In the genomic region with DNA sequence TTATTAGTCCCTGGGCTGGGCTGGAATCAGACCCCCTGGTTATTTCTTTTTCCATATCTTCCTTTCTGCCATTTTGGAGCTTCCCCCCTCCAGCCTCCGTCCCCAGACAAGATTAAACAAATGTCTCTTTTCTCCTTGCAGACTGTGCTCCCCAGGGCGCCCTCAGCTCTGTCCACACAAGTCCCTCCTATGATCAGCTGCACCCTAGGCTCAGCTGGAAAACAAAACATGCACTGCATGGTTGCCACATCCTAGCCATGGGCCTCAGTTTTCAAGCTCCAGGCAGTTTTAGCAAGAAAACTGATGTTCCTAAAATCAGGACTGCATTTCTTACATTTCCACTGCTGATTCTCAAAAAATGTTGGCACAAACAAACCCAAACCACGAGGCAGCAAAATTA, we compare ENCODE assay signal across 22 cellular contexts.
"Had no signal": no experiment of that assay in that cellular context is flagged by ENCODE, and none has a peak within 500 bp of the region (broad histone marks: within the 10 kb centered on the region; RNA-seq: fewer than 3 reads in every experiment).

No MANE protein-coding gene starts in this region.

- H3K4me1 ChIP-seq: colonic mucosa, heart left ventricle, right atrium auricular region, testis, vagina had no signal

- H3K27ac ChIP-seq: colonic mucosa, heart left ventricle, right atrium auricular region, testis, tibial nerve, upper lobe of right lung, vagina had no signal

- H3K36me3 Mint-ChIP-seq: naive thymus-derived CD4-positive, alpha-beta T cell; stimulated activated memory B cell treated with anti-CD40 and anti-IgM and Interleukin-4, amounts not matched to agents 10 μg/mL and 1 μg/mL and 100 μg/mL, for 72 hours had no signal

- H3K4me3 Mint-ChIP-seq: endodermal cell; naive thymus-derived CD4-positive, alpha-beta T cell; stimulated activated memory B cell treated with anti-CD40 and anti-IgM and Interleukin-4, amounts not matched to agents 10 μg/mL and 1 μg/mL and 100 μg/mL, for 72 hours; stimulated activated naive CD8-positive, alpha-beta T cell treated with anti-CD3 and anti-CD28 coated beads, Interleukin-15, amount 100 ng/mL, for 72 hours had no signal

- ATAC-seq: heart left ventricle; naive thymus-derived CD4-positive, alpha-beta T cell; stimulated activated memory B cell treated with anti-CD40 and anti-IgM and Interleukin-4, amounts not matched to agents 10 μg/mL and 1 μg/mL and 100 μg/mL, for 72 hours; stimulated activated naive CD8-positive, alpha-beta T cell treated with anti-CD3 and anti-CD28 coated beads, Interleukin-15, amount 100 ng/mL, for 72 hours; upper lobe of right lung had no signal

- H3K4me2 ChIP-seq: smooth muscle cell had no signal

- H3K36me3 ChIP-seq: colonic mucosa, heart left ventricle, right atrium auricular region, tibial nerve, upper lobe of right lung, vagina had no signal

- H3K4me1 Mint-ChIP-seq: naive thymus-derived CD4-positive, alpha-beta T cell had no signal

- H3K9me3 ChIP-seq: colonic mucosa, heart left ventricle, right atrium auricular region, testis, tibial nerve, upper lobe of right lung, vagina had no signal

- H3K4me3 ChIP-seq: colonic mucosa, heart left ventricle, right atrium auricular region, smooth muscle cell, tibial nerve, upper lobe of right lung, vagina had no signal

- H3K27ac Mint-ChIP-seq: endodermal cell; stimulated activated memory B cell treated with anti-CD40 and anti-IgM and Interleukin-4, amounts not matched to agents 10 μg/mL and 1 μg/mL and 100 μg/mL, for 72 hours; stimulated activated naive CD8-positive, alpha-beta T cell treated with anti-CD3 and anti-CD28 coated beads, Interleukin-15, amount 100 ng/mL, for 72 hours had no signal

- FAIRE-seq: endothelial cell of umbilical vein, islet of Langerhans had no signal

- H3K27me3 ChIP-seq: right atrium auricular region, testis, tibial nerve, upper lobe of right lung, vagina had no signal

- DNase-seq: colonic mucosa; dermis blood vessel endothelial cell; endodermal cell; erythroblast; heart left ventricle; hypothalamus; kidney glomerular epithelial cell; mammary epithelial cell; naive thymus-derived CD4-positive, alpha-beta T cell; posterior cingulate gyrus; stimulated activated CD4-positive, alpha-beta T cell treated with anti-CD3 and anti-CD28 coated beads, Interleukin-4, amount 100 ng/mL, for 1 hour; stimulated activated CD8-positive, alpha-beta memory T cell treated with anti-CD3 and anti-CD28 coated beads, Interleukin-4, amount 100 ng/mL, for 48 hours; stimulated activated naive CD8-positive, alpha-beta T cell treated with anti-CD3 and anti-CD28 coated beads, Interleukin-15, amount 100 ng/mL, for 72 hours; testis; upper lobe of right lung had no signal

- H3K9me3 Mint-ChIP-seq: endodermal cell; stimulated activated memory B cell treated with anti-CD40 and anti-IgM and Interleukin-4, amounts not matched to agents 10 μg/mL and 1 μg/mL and 100 μg/mL, for 72 hours had no signal
